1 cellular context compared by ENCODE assay signal in the genomic region with DNA sequence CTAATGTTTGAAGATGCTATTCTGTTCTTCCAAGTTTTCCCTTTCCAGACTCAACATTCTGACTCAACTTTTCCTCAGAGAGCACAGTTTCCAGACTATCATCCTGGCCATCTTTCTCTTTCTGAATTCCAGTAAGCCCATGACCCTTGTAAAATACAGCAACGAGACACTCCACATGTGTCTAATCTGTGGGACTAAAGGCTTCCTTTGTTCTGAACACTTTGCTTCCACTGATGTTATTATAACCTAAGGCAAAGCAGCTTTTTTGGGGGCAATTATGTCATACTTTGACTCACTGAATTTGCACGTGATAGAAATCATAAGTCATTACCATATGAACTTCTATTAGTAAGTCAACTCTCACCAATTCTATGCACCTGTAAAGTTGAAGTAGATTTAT.
TF ChIP-seq lines count a peak whose summit lies in the region.

No MANE protein-coding gene starts in this region.

TF ChIP-seq in SK-N-SH, 30 proteins besides CTCF, POLR2A, EP300 and RAD21:
- TF ChIP-seq, protein P1, sequence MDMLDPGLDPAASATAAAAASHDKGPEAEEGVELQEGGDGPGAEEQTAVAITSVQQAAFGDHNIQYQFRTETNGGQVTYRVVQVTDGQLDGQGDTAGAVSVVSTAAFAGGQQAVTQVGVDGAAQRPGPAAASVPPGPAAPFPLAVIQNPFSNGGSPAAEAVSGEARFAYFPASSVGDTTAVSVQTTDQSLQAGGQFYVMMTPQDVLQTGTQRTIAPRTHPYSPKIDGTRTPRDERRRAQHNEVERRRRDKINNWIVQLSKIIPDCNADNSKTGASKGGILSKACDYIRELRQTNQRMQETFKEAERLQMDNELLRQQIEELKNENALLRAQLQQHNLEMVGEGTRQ (IDR thresholded peaks at IDR 0.05; ENCODE audit: borderline replicate concordance, low read depth, low read length): no peak
- TF ChIP-seq RXRA (IDR thresholded peaks at IDR 0.05; ENCODE audit: borderline replicate concordance, low read depth) (peak; percentile 71; the same call in 1 of the 2 replicates), JUND (IDR thresholded peaks at IDR 0.05) (no peak; the same call in 1 of the 2 replicates), NFIC (IDR thresholded peaks at IDR 0.05; ENCODE audit: borderline replicate concordance) (peak; percentile 43; the same call in 1 of the 2 replicates), EZH2phosphoT487 (IDR thresholded peaks at IDR 0.05; ENCODE audit: borderline replicate concordance, low read depth) (no peak), CHD2 (IDR thresholded peaks at IDR 0.05; ENCODE audit: low read length, partially characterized antibody) (no peak), GABPA (IDR thresholded peaks at IDR 0.05; ENCODE audit: low read depth) (no peak), MXI1 (IDR thresholded peaks at IDR 0.05; ENCODE audit: low read depth, low read length) (no peak), POLR2AphosphoS5 (IDR thresholded peaks at IDR 0.05; ENCODE audit: low read depth, low read length) (no peak; the same call in 1 of the 2 replicates), TCF12 (IDR thresholded peaks at IDR 0.05) (peak; percentile 68), FOXM1 (IDR thresholded peaks at IDR 0.05; ENCODE audit: low read depth) (no peak), MEF2A (IDR thresholded peaks at IDR 0.05; ENCODE audit: borderline replicate concordance, low read depth) (0 out of 2 replicates have a peak, but pooled peaks have one; percentile 25), FOSL2 (IDR thresholded peaks at IDR 0.05; ENCODE audit: borderline replicate concordance, low read depth) (peak; percentile 20; the same call in 1 of the 2 replicates), RCOR1 (IDR thresholded peaks at IDR 0.05; ENCODE audit: low read length) (no peak), ELF1 (IDR thresholded peaks at IDR 0.05) (no peak)
- TF ChIP-seq, protein P2, sequence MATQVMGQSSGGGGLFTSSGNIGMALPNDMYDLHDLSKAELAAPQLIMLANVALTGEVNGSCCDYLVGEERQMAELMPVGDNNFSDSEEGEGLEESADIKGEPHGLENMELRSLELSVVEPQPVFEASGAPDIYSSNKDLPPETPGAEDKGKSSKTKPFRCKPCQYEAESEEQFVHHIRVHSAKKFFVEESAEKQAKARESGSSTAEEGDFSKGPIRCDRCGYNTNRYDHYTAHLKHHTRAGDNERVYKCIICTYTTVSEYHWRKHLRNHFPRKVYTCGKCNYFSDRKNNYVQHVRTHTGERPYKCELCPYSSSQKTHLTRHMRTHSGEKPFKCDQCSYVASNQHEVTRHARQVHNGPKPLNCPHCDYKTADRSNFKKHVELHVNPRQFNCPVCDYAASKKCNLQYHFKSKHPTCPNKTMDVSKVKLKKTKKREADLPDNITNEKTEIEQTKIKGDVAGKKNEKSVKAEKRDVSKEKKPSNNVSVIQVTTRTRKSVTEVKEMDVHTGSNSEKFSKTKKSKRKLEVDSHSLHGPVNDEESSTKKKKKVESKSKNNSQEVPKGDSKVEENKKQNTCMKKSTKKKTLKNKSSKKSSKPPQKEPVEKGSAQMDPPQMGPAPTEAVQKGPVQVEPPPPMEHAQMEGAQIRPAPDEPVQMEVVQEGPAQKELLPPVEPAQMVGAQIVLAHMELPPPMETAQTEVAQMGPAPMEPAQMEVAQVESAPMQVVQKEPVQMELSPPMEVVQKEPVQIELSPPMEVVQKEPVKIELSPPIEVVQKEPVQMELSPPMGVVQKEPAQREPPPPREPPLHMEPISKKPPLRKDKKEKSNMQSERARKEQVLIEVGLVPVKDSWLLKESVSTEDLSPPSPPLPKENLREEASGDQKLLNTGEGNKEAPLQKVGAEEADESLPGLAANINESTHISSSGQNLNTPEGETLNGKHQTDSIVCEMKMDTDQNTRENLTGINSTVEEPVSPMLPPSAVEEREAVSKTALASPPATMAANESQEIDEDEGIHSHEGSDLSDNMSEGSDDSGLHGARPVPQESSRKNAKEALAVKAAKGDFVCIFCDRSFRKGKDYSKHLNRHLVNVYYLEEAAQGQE (IDR thresholded peaks at IDR 0.05; ENCODE audit: low read depth, low read length): no peak
- TF ChIP-seq, protein P3, sequence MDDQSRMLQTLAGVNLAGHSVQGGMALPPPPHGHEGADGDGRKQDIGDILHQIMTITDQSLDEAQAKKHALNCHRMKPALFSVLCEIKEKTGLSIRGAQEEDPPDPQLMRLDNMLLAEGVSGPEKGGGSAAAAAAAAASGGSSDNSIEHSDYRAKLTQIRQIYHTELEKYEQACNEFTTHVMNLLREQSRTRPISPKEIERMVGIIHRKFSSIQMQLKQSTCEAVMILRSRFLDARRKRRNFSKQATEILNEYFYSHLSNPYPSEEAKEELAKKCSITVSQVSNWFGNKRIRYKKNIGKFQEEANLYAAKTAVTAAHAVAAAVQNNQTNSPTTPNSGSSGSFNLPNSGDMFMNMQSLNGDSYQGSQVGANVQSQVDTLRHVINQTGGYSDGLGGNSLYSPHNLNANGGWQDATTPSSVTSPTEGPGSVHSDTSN (IDR thresholded peaks at IDR 0.05): no peak
- TF ChIP-seq, protein P4, sequence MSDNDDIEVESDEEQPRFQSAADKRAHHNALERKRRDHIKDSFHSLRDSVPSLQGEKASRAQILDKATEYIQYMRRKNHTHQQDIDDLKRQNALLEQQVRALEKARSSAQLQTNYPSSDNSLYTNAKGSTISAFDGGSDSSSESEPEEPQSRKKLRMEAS (IDR thresholded peaks at IDR 0.05; ENCODE audit: low read depth): no peak
- TF ChIP-seq, protein P5, sequence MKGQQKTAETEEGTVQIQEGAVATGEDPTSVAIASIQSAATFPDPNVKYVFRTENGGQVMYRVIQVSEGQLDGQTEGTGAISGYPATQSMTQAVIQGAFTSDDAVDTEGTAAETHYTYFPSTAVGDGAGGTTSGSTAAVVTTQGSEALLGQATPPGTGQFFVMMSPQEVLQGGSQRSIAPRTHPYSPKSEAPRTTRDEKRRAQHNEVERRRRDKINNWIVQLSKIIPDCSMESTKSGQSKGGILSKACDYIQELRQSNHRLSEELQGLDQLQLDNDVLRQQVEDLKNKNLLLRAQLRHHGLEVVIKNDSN (IDR thresholded peaks at IDR 0.05; ENCODE audit: borderline replicate concordance, low read depth): no peak
